In genomic region chr2:128282976-128283810, GRCh38 we compare ENCODE assay signal across 1 cellular context.
TF ChIP-seq lines count a peak whose summit lies in the region.

No MANE protein-coding gene starts in this region.

TF ChIP-seq in HepG2, 621 proteins besides CTCF, POLR2A, EP300 and RAD21 (continued from another document):
- peak; percentile 28 for TF ChIP-seq ZNF687 (CRISPR knock-in tag; IDR thresholded peaks at IDR 0.05)
- no peak for TF ChIP-seq ZNF737 (CRISPR knock-in tag; IDR thresholded peaks at IDR 0.05; ENCODE audit: borderline replicate concordance)
- TF ChIP-seq ZNF790 (CRISPR knock-in tag; IDR thresholded peaks at IDR 0.05; ENCODE audit: borderline replicate concordance), result no peak
- 0 out of 2 replicates have a peak, but pooled peaks have one; percentile 15 for TF ChIP-seq ZFX (CRISPR knock-in tag; IDR thresholded peaks at IDR 0.05; ENCODE audit: low read depth)
- TF ChIP-seq STAG1 (CRISPR knock-in tag; IDR thresholded peaks at IDR 0.05), result peak; percentile 55
- 0 out of 2 replicates have a peak, but pooled peaks have one; percentile 19 for TF ChIP-seq KDM5B (CRISPR knock-in tag; IDR thresholded peaks at IDR 0.05; ENCODE audit: borderline replicate concordance)
- no peak for TF ChIP-seq ATF7 (IDR thresholded peaks at IDR 0.05)
- TF ChIP-seq ATF7 (CRISPR knock-in tag; IDR thresholded peaks at IDR 0.05), result no peak
- TF ChIP-seq HHEX (CRISPR knock-in tag; IDR thresholded peaks at IDR 0.05), result no peak
- no peak for TF ChIP-seq ATRX (CRISPR knock-in tag; IDR thresholded peaks at IDR 0.05; ENCODE audit: borderline replicate concordance)
- peak; percentile 79; the same call in 1 of the 2 replicates for TF ChIP-seq ZNF142 (CRISPR knock-in tag; IDR thresholded peaks at IDR 0.05)
- peak; percentile 99 for TF ChIP-seq ZBTB33 (CRISPR knock-in tag; IDR thresholded peaks at IDR 0.05)
- no peak for TF ChIP-seq IKZF1 (IDR thresholded peaks at IDR 0.05)
- no peak for TF ChIP-seq ZNF513 (CRISPR knock-in tag; conservative IDR thresholded peaks at IDR 0.05)
- 0 out of 2 replicates have a peak, but pooled peaks have one; percentile 28 for TF ChIP-seq ISL2 (CRISPR knock-in tag; IDR thresholded peaks at IDR 0.05)
- TF ChIP-seq MAFK (conservative IDR thresholded peaks at IDR 0.05 in 1 of 2, IDR thresholded peaks at IDR 0.05 in 1 of 2; ENCODE audit: low read length in 2 of 2), result no peak
- no peak for TF ChIP-seq ARID3A (IDR thresholded peaks at IDR 0.05; ENCODE audit: low read depth, low read length)
- no peak for TF ChIP-seq SNRNP70 (IDR thresholded peaks at IDR 0.05; ENCODE audit: low read depth, low read length)
- no peak for TF ChIP-seq ZNF264 (CRISPR knock-in tag; IDR thresholded peaks at IDR 0.05)
- 0 out of 2 replicates have a peak, but pooled peaks have one; percentile 9 for TF ChIP-seq MYC (CRISPR knock-in tag; IDR thresholded peaks at IDR 0.05; ENCODE audit: borderline replicate concordance)
- TF ChIP-seq PAX8 (CRISPR knock-in tag; IDR thresholded peaks at IDR 0.05; ENCODE audit: borderline replicate concordance), result no peak
- TF ChIP-seq ZC3H13 (CRISPR knock-in tag; IDR thresholded peaks at IDR 0.05), result no peak
- TF ChIP-seq ZNF639 (CRISPR knock-in tag; conservative IDR thresholded peaks at IDR 0.05), result no peak
- TF ChIP-seq ARNTL (CRISPR knock-in tag; IDR thresholded peaks at IDR 0.05), result no peak
- TF ChIP-seq ZNF274 (CRISPR knock-in tag; IDR thresholded peaks at IDR 0.05), result no peak
